ENCODE assay signal across 27 cellular contexts in the genomic region with DNA sequence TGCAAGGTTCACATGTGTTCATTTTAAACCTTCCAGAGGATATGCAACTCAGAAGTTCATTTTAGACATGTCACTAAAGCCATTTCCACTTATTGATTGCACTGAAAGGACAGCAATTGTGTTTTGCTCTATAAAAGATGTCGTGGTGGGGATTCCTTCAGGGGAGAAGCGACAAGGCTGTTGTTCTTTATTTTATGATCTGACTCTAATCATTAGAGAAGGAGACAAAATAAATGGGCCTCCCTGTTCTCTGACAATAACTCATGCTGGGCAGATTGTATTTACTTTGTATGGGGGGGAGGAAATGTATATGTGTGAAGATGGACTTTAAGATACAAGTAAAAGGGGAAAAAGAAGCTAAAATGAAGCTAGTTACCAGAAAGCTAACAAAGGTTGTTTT.
"Had no signal": no experiment of that assay in that cellular context is flagged by ENCODE, and none has a peak within 500 bp of the region (broad histone marks: within the 10 kb centered on the region; RNA-seq: fewer than 3 reads in every experiment).

No MANE protein-coding gene starts in this region.

- H3K27me3 Mint-ChIP-seq: effector memory CD8-positive, alpha-beta T cell; naive thymus-derived CD8-positive, alpha-beta T cell; stimulated activated naive CD8-positive, alpha-beta T cell treated with anti-CD3 and anti-CD28 coated beads, Interleukin-15, amount 100 ng/mL, for 72 hours had no signal

- H3K27ac ChIP-seq: lower lobe of right lung, ovary, psoas muscle, suprapubic skin, transverse colon, vagina had no signal

- ATAC-seq: effector memory CD8-positive, alpha-beta T cell; left colon; left ventricle myocardium superior; lower lobe of right lung; naive thymus-derived CD8-positive, alpha-beta T cell; psoas muscle; sciatic nerve; stimulated activated naive CD8-positive, alpha-beta T cell treated with anti-CD3 and anti-CD28 coated beads, Interleukin-15, amount 100 ng/mL, for 72 hours had no signal

- DNase-seq: cortex of kidney; effector memory CD8-positive, alpha-beta T cell; hypothalamus; immature natural killer cell; islet precursor cell; kidney glomerular epithelial cell; left colon; left ventricle myocardium superior; lower lobe of right lung; naive thymus-derived CD8-positive, alpha-beta T cell; nephron progenitor cell; occipital lobe; ovary; posterior cingulate gyrus; psoas muscle; retina; stimulated activated CD4-positive, alpha-beta T cell treated with anti-CD3 and anti-CD28 coated beads, Interleukin-12 subunit alpha, Interleukin-12 subunit beta, amount 100 ng/mL, for 4 hours; stimulated activated CD4-positive, alpha-beta T cell treated with anti-CD3 and anti-CD28 coated beads, Interleukin-1b, Interleukin-23, amount 100 ng/mL, for 48 hours; stimulated activated CD4-positive, alpha-beta T cell treated with anti-CD3 and anti-CD28 coated beads, Interleukin-4, amount 100 ng/mL, for 1 hour; stimulated activated CD8-positive, alpha-beta memory T cell treated with anti-CD3 and anti-CD28 coated beads, Interleukin-4, amount 100 ng/mL, for 48 hours; stimulated activated naive CD4-positive, alpha-beta T cell; stimulated activated naive CD8-positive, alpha-beta T cell treated with anti-CD3 and anti-CD28 coated beads, Interleukin-15, amount 100 ng/mL, for 72 hours; transverse colon had no signal

- H3K9me3 ChIP-seq: lower lobe of right lung, ovary, psoas muscle, suprapubic skin, transverse colon, vagina had no signal

- H3K27me3 ChIP-seq: ovary, suprapubic skin, transverse colon, vagina had no signal

- H3K4me2 ChIP-seq: smooth muscle cell had no signal

- H3K4me1 ChIP-seq: lower lobe of right lung, psoas muscle, suprapubic skin, transverse colon, vagina had no signal

- H3K36me3 Mint-ChIP-seq: naive thymus-derived CD8-positive, alpha-beta T cell had no signal

- H3K27ac Mint-ChIP-seq: effector memory CD8-positive, alpha-beta T cell; immature natural killer cell; naive thymus-derived CD8-positive, alpha-beta T cell; nephron progenitor cell; stimulated activated naive CD8-positive, alpha-beta T cell treated with anti-CD3 and anti-CD28 coated beads, Interleukin-15, amount 100 ng/mL, for 72 hours had no signal

- H3K4me1 Mint-ChIP-seq: immature natural killer cell; naive thymus-derived CD8-positive, alpha-beta T cell; stimulated activated naive CD8-positive, alpha-beta T cell treated with anti-CD3 and anti-CD28 coated beads, Interleukin-15, amount 100 ng/mL, for 72 hours had no signal

- H3K4me3 Mint-ChIP-seq: effector memory CD8-positive, alpha-beta T cell; immature natural killer cell; naive thymus-derived CD8-positive, alpha-beta T cell; nephron progenitor cell; stimulated activated naive CD8-positive, alpha-beta T cell treated with anti-CD3 and anti-CD28 coated beads, Interleukin-15, amount 100 ng/mL, for 72 hours had no signal
